Comparison of ENCODE assay signal across 16 cellular contexts in the genomic region with DNA sequence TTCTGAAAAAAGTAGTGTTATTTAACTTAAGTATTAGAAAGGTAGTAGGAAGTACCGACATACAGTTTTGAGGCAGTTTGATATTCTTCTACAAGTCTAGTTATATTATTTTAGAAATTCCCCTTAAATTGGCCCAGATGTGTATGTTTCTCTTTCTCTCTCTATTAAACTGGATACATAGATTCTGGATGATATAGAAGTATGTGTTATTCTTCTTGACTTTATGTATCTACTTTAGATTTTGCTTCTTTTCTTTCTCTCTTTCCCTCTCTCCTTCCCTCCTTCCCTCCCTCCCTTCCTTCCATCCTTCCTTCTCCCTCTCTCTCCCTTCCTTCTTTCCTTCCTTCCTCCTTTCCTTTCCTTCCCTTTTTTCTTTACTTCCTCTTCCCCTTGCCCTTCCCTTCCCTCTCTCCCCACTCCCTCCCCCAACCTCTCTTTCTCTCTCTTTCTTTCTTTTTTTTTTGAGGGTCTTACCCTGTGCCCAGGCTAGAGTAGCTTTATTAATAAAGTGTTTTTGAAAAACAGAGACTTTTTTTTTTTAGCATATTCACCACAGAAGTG.
"Had no signal": no experiment of that assay in that cellular context is flagged by ENCODE, and none has a peak within 500 bp of the region (broad histone marks: within the 10 kb centered on the region; RNA-seq: fewer than 3 reads in every experiment).

No MANE protein-coding gene starts in this region.

- H3K27ac ChIP-seq: foreskin keratinocyte, left ventricle myocardium inferior, lower lobe of right lung, parathyroid adenoma, right atrium auricular region had no signal

- H3K36me3 ChIP-seq: left ventricle myocardium inferior, lower lobe of right lung, right atrium auricular region had no signal

- H3K9me3 Mint-ChIP-seq: effector memory CD8-positive, alpha-beta T cell; memory B cell; natural killer cell treated with Interleukin-12 subunit alpha and Interleukin-12 subunit beta and Interleukin-15 and Interleukin-18, amount 100 ng/mL, for 72 hours had no signal

- H3K4me3 Mint-ChIP-seq: effector memory CD8-positive, alpha-beta T cell; memory B cell; natural killer cell treated with Interleukin-12 subunit alpha and Interleukin-12 subunit beta and Interleukin-15 and Interleukin-18, amount 100 ng/mL, for 72 hours had no signal

- H3K36me3 Mint-ChIP-seq: natural killer cell treated with Interleukin-12 subunit alpha and Interleukin-12 subunit beta and Interleukin-15 and Interleukin-18, amount 100 ng/mL, for 72 hours had no signal

- H3K9me3 ChIP-seq: left ventricle myocardium inferior, lower lobe of right lung, right atrium auricular region had no signal

- H3K27ac Mint-ChIP-seq: memory B cell; natural killer cell treated with Interleukin-12 subunit alpha and Interleukin-12 subunit beta and Interleukin-15 and Interleukin-18, amount 100 ng/mL, for 72 hours had no signal

- H3K9ac ChIP-seq: parathyroid adenoma had no signal

- DNase-seq: effector memory CD8-positive, alpha-beta T cell; erythroblast; foreskin keratinocyte; kidney; left cardiac atrium; left ventricle myocardium inferior; lower lobe of right lung; midbrain; small intestine; stimulated activated CD4-positive, alpha-beta T cell treated with anti-CD3 and anti-CD28 coated beads, Interleukin-12 subunit alpha, Interleukin-12 subunit beta, amount 100 ng/mL, for 4 hours; stimulated activated naive CD4-positive, alpha-beta T cell; trophoblast cell had no signal

- H3K27me3 Mint-ChIP-seq: effector memory CD8-positive, alpha-beta T cell; memory B cell; natural killer cell treated with Interleukin-12 subunit alpha and Interleukin-12 subunit beta and Interleukin-15 and Interleukin-18, amount 100 ng/mL, for 72 hours had no signal

- H3K27me3 ChIP-seq: foreskin keratinocyte, right atrium auricular region had no signal

- H3K4me1 ChIP-seq: parathyroid adenoma had no signal

- ATAC-seq: effector memory CD8-positive, alpha-beta T cell; foreskin keratinocyte; left cardiac atrium; natural killer cell treated with Interleukin-12 subunit alpha and Interleukin-12 subunit beta and Interleukin-15 and Interleukin-18, amount 100 ng/mL, for 72 hours had no signal

- H3K4me3 ChIP-seq: left ventricle myocardium inferior, lower lobe of right lung, right atrium auricular region had no signal
